9 cellular contexts compared by ENCODE assay signal in the genomic region with DNA sequence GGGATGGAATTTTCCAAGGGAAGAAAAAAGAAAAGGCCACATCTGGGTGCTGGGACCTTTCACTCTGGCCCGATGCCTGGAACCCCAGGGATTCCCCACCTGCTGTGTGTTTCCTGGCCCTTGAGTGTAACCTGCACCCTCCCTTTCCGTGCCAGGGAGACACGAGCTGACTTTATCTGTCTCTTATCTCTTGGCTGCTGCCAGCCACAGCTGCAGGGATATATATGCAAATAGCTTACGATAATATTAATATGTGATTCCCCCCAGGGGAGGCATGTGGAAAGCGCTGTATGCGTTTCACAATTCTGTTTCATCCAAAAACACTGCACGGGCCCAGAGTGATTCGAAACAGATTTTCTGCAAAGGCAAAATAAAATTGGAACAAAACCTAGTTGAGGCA. TPM values are rescaled to one million over a fixed set of nuclear protein-coding genes. Genes with fewer than 3 reads are reported as not detected.
DNase-seq lines count a peak whose midpoint lies in the region; ATAC-seq and TF ChIP-seq lines count a peak whose summit lies in the region.
"Had no signal": no experiment of that assay in that cellular context is flagged by ENCODE, and none has a peak within 500 bp of the region (broad histone marks: within the 10 kb centered on the region; RNA-seq: fewer than 3 reads in every experiment).

No MANE protein-coding gene starts in this region.

- peak overlapping the region; percentile 87 for H3K9ac ChIP-seq in adipocyte (ENCODE audit: low read length)

- H3K4me2 ChIP-seq in hepatocyte, result peak overlapping the region; percentile 94

- peaks cover 49% of the 10 kb centered on the region for H3K4me1 ChIP-seq in adipocyte (ENCODE audit: control insufficient read depth, insufficient read depth, low read length)
- H3K4me1 ChIP-seq in hepatocyte (ENCODE audit: insufficient read depth), result peaks cover 35% of the 10 kb centered on the region
- H3K4me1 ChIP-seq in transverse colon, result peaks cover 0 to 18% (median 6%) of the 10 kb centered on the region in 4 donors

- TF ChIP-seq CTCF in hepatocyte (IDR thresholded peaks at IDR 0.05; ENCODE audit: poor library complexity) (no peak), transverse colon (IDR thresholded peaks at IDR 0.05) (no peak)

- no peaks in the 10 kb centered on the region for H3K9me3 ChIP-seq in adipocyte (ENCODE audit: control insufficient read depth, low read length)
- no peaks in the 10 kb centered on the region for H3K9me3 ChIP-seq in hepatocyte (ENCODE audit: low read depth)
- H3K9me3 ChIP-seq in transverse colon, result no peaks in the 10 kb centered on the region

- in situ Hi-C loops in transverse colon (cut with MboI; ENCODE audit: low pct_ligation_motif_present in 1 of 4, low pct_unique_long_range_greater_than_20kb in 1 of 4, low sequenced_read_pairs in 3 of 4), result no loop called here

- H3K4me3 ChIP-seq in adipocyte (ENCODE audit: low read length) (peak overlapping the region; percentile 83), hepatocyte (no peak overlapping the region), transverse colon (peak overlapping the region in 1 of 4 donors; percentile 53)

- H3K27me3 ChIP-seq in adipocyte (replicated peaks; ENCODE audit: control insufficient read depth, insufficient read depth, low read length) (no peaks in the 10 kb centered on the region), hepatocyte (no peaks in the 10 kb centered on the region), transverse colon (peaks cover 32% of the 10 kb centered on the region)

- no peak for TF ChIP-seq EP300 in transverse colon (IDR thresholded peaks at IDR 0.05; ENCODE audit: low read depth)

- H3K36me3 ChIP-seq in adipocyte (ENCODE audit: control insufficient read depth, insufficient read depth, low read length, severe bottlenecking) (peaks cover 7% of the 10 kb centered on the region), hepatocyte (replicated peaks; ENCODE audit: insufficient read depth, low read depth) (no peaks in the 10 kb centered on the region), transverse colon (no peaks in the 10 kb centered on the region)

- peak; percentile 35 for DNase-seq in NCI-H2029 (lab: John Stamatoyannopoulos, UW)
- no peak for DNase-seq in NCI-H2029 treated with DMSO at 0.1 percent for 48 hours (lab: John Stamatoyannopoulos, UW)
- DNase-seq in adipocyte (ENCODE audit: low read depth), result peak; percentile 78
- no peak for DNase-seq in hepatocyte (ENCODE audit: low spot score)
- no peak for DNase-seq in transverse colon
- DNase-seq in ecto neural progenitor cell (ENCODE audit: low spot score), result no peak
- no peak for DNase-seq in C1 segment of cervical spinal cord (lab: John Stamatoyannopoulos, UW)

- H3K27ac ChIP-seq in hepatocyte, result peak overlapping the region; percentile 75
- H3K27ac ChIP-seq in transverse colon, result peak overlapping the region; percentile 70 to 78 (median 74)

- intact Hi-C loops in transverse colon (cut with DNase I; ENCODE audit: low total_unique reads), result no loop called here

- WGBS in hepatocyte (ENCODE audit: low lambda C conversion rate, missing lambda C conversion rate), result 51% methylated on average over 8 of the region's 8 CpGs
- 4 to 39% methylated on average over 4 to 8 of the region's 8 CpGs for WGBS in transverse colon (ENCODE audit: low coverage in 1 of 2), 2 donors

- no peaks in the 10 kb centered on the region for H3K79me2 ChIP-seq in hepatocyte

- H3K9me2 ChIP-seq in hepatocyte (replicated peaks; ENCODE audit: insufficient read depth), result no peaks in the 10 kb centered on the region

- no peaks in the 10 kb centered on the region for H4K20me1 ChIP-seq in hepatocyte (ENCODE audit: insufficient read depth, poor library complexity, severe bottlenecking)

- no peak for TF ChIP-seq POLR2A in transverse colon (IDR thresholded peaks at IDR 0.05)

- no peak overlapping the region for H2AFZ ChIP-seq in hepatocyte

- no peak for ATAC-seq in GM19452 (IDR thresholded peaks at IDR 0.05; ENCODE audit: unreplicated experiment)

RNA-seq across cellular contexts. Expression of gene RIPOR3, which starts 1.5 kb away (rescaled TPM):
- total RNA-seq in hepatocyte (4.3 and 5.6 TPM in 2 replicates), transverse colon (10 to 100 TPM in 1 of 4 donors, 1 to 10 TPM in 3; 4.6 to 15.7 (median 8.7) TPM)
- polyA plus RNA-seq in hepatocyte, result 5.7 and 10.3 TPM in 2 replicates
- total RNA-seq: pulmonary artery endothelial cell had no signal

RNA-seq across cellular contexts. Expression of gene PARD6B, which starts 41.5 kb away (rescaled TPM):
- total RNA-seq in hepatocyte, result 38.5 and 41.0 TPM in 2 replicates
- polyA plus RNA-seq in hepatocyte, result 14.6 and 16.1 TPM in 2 replicates
- total RNA-seq in transverse colon, result 10 to 100 TPM in 3 of 4 donors, 1 to 10 TPM in 1; 1.2 to 34.8 (median 17.2) TPM

Comparison
In these comparisons a context has a peak if more than half of its experiments do, and no peak if none do; other contexts are left out.
1. DNase-seq: peak in NCI-H2029 (single experiment) and adipocyte (single experiment); none in NCI-H2029 treated with DMSO at 0.1 percent for 48 hours (single experiment), hepatocyte (single experiment), transverse colon (single experiment), ecto neural progenitor cell (single experiment) and C1 segment of cervical spinal cord (0 of 14).